Comparison of ENCODE assay signal across 8 cellular contexts in genomic region chr4:164998526-164998925, GRCh38. TPM values are rescaled to one million over a fixed set of nuclear protein-coding genes. Genes with fewer than 3 reads are reported as not detected.
"Had no signal": no experiment of that assay in that cellular context is flagged by ENCODE, and none has a peak within 500 bp of the region (broad histone marks: within the 10 kb centered on the region; RNA-seq: fewer than 3 reads in every experiment).

No MANE protein-coding gene starts in this region.

RNA-seq across cellular contexts. Expression of gene TRIM61, which starts 21.1 kb away (rescaled TPM):
- total RNA-seq: HT-29, LHCN-M2, RPMI7951, SJCRH30 had no signal

RNA-seq across cellular contexts. Expression of gene TRIM60, which starts 33.3 kb away (rescaled TPM):
- total RNA-seq: HT-29, LHCN-M2, MCF 10A, PC-9, Peyer's patch, Right ventricle myocardium inferior, RPMI7951, SJCRH30 had no signal

RNA-seq across cellular contexts. Expression of gene TRIM75, which starts 55.1 kb away (rescaled TPM):
- total RNA-seq: HT-29, MCF 10A, PC-9, Peyer's patch, Right ventricle myocardium inferior, RPMI7951 had no signal
